In genomic region chr2:238164906-238165287, GRCh38 we compare ENCODE assay signal across 17 cellular contexts. TPM values are rescaled to one million over a fixed set of nuclear protein-coding genes. Genes with fewer than 3 reads are reported as not detected.
DNase-seq lines count a peak whose midpoint lies in the region; ATAC-seq and TF ChIP-seq lines count a peak whose summit lies in the region.
"Had no signal": no experiment of that assay in that cellular context is flagged by ENCODE, and none has a peak within 500 bp of the region (broad histone marks: within the 10 kb centered on the region; RNA-seq: fewer than 3 reads in every experiment).

No MANE protein-coding gene starts in this region.

- no peaks in the 10 kb centered on the region for H3K79me2 ChIP-seq in GM23338 (replicated peaks; ENCODE audit: insufficient read depth)

- 85 to 94% (median 92%) methylated on average over 8 of the region's 8 CpGs for whole genome bisulfite sequencing in spleen, 5 donors
- WGBS in thyroid gland, 2 donors: 93 to 96% methylated on average over 8 of the region's 8 CpGs

- TF ChIP-seq CTCF in GM23338 (conservative IDR thresholded peaks at IDR 0.05; ENCODE audit: low read depth in 2 of 2): no peak
- TF ChIP-seq CTCF in mesothelial cell of epicardium (IDR thresholded peaks at IDR 0.05; ENCODE audit: unreplicated experiment): no peak
- no peak for TF ChIP-seq CTCF in spleen (IDR thresholded peaks at IDR 0.05 in 8 of 11, conservative IDR thresholded peaks at IDR 0.05 in 3 of 11)
- TF ChIP-seq CTCF in thyroid gland (IDR thresholded peaks at IDR 0.05): no peak

- H3K36me3 ChIP-seq in GM23338 (ENCODE audit: insufficient read depth) (no peaks in the 10 kb centered on the region), spleen (peaks cover 0 to 36% (median 28%) of the 10 kb centered on the region in 6 donors), thyroid gland (no peaks in the 10 kb centered on the region)

- intact Hi-C loops in spleen (cut with DNase I; ENCODE audit: low total_unique reads) (no loop called here), thyroid gland (cut with DNase I) (no loop called here)

- no peak for DNase-seq in GM23338 (ENCODE audit: low spot score)
- DNase-seq in T-helper 17 cell: no peak
- DNase-seq in mesothelial cell of epicardium (ENCODE audit: low spot score in 2 of 2, unreplicated experiment in 2 of 2): no peak
- peak; percentile 41 for DNase-seq in spleen
- DNase-seq in thyroid gland: no peak
- no peak for DNase-seq in DMS 273 (lab: John Stamatoyannopoulos, UW; ENCODE audit: unreplicated experiment)
- no peak for DNase-seq in glomerular visceral epithelial cell (ENCODE audit: extremely low spot score)
- DNase-seq: ACHN, Karpas-422, NCI-H1930, NCI-H2171 treated with DMSO at 0.1 percent for 48 hours, NCI-H510A treated with DMSO at 0.1 percent for 48 hours, SHP77 treated with DMSO at 0.1 percent for 48 hours had no signal

- no peaks in the 10 kb centered on the region for H4K20me1 ChIP-seq in GM23338 (replicated peaks; ENCODE audit: insufficient read depth)

- H3K9me3 Mint-ChIP-seq in GM23338 (no peaks in the 10 kb centered on the region), mesothelial cell of epicardium (no peaks in the 10 kb centered on the region)
- H3K9me3 Mint-ChIP-seq: CD4-positive, alpha-beta T cell had no signal

- no peak overlapping the region for H2AFZ ChIP-seq in GM23338

- H3K4me1 ChIP-seq in GM23338 (ENCODE audit: insufficient read depth) (peaks cover 5% of the 10 kb centered on the region), spleen (peaks cover 0 to 30% (median 22%) of the 10 kb centered on the region in 6 donors), thyroid gland (peaks cover 51 to 80% of the 10 kb centered on the region in 2 donors)

- peak overlapping the region; percentile 51 for H3K4me3 Mint-ChIP-seq in GM23338
- peak overlapping the region; percentile 60 for H3K4me3 Mint-ChIP-seq in T-helper 17 cell
- peak overlapping the region; percentile 43 for H3K4me3 Mint-ChIP-seq in mesothelial cell of epicardium
- H3K4me3 Mint-ChIP-seq: CD4-positive, alpha-beta T cell had no signal

- H3K4me3 ChIP-seq in GM23338: no peak overlapping the region
- no peak overlapping the region for H3K4me3 ChIP-seq in spleen
- H3K4me3 ChIP-seq in thyroid gland (replicated peaks in 1 of 3): no peak overlapping the region
- H3K4me3 ChIP-seq: HAP-1, Peyer's patch had no signal

- H3K9me2 ChIP-seq in GM23338 (ENCODE audit: insufficient read depth): no peaks in the 10 kb centered on the region

- H3K4me1 Mint-ChIP-seq in GM23338 (peaks cover 6% of the 10 kb centered on the region; the same call in 2 of the 3 replicates), T-helper 17 cell (peaks cover 11% of the 10 kb centered on the region), mesothelial cell of epicardium (no peaks in the 10 kb centered on the region)

- 0 out of 2 replicates have a peak, but pooled peaks cover under 1% of the 10 kb centered on the region for H3F3A ChIP-seq in GM23338 (replicated peaks; ENCODE audit: low read depth)

- peaks cover 35% of the 10 kb centered on the region for H3K27me3 ChIP-seq in GM23338 (ENCODE audit: insufficient read depth)
- H3K27me3 ChIP-seq in spleen (replicated peaks in 1 of 7): peaks cover 0 to 55% (median 25%) of the 10 kb centered on the region in 7 donors
- H3K27me3 ChIP-seq in thyroid gland: no peaks in the 10 kb centered on the region

- no peak overlapping the region for H3K27ac ChIP-seq in GM23338 (ENCODE audit: low read depth)
- H3K27ac ChIP-seq in spleen: no peak overlapping the region
- peak overlapping the region in 1 of 3 donors; percentile 78 for H3K27ac ChIP-seq in thyroid gland
- H3K27ac ChIP-seq: Peyer's patch had no signal

- H3K27ac Mint-ChIP-seq in GM23338 (no peak overlapping the region), T-helper 17 cell (peak overlapping the region; percentile 80), mesothelial cell of epicardium (no peak overlapping the region)
- H3K27ac Mint-ChIP-seq: CD4-positive, alpha-beta T cell had no signal

- H3K9me3 ChIP-seq in T-helper 17 cell (ENCODE audit: control insufficient read depth, low read length, poor library complexity, severe bottlenecking) (no peaks in the 10 kb centered on the region), spleen (no peaks in the 10 kb centered on the region), thyroid gland (no peaks in the 10 kb centered on the region)
- H3K9me3 ChIP-seq: HAP-1, Peyer's patch had no signal

- peaks cover 43% of the 10 kb centered on the region for H3K27me3 Mint-ChIP-seq in GM23338 (ENCODE audit: insufficient read depth, low read depth, poor library complexity)
- H3K27me3 Mint-ChIP-seq in T-helper 17 cell: peaks cover 18% of the 10 kb centered on the region
- peaks cover 55% of the 10 kb centered on the region for H3K27me3 Mint-ChIP-seq in mesothelial cell of epicardium (ENCODE audit: low read depth)

- no peak overlapping the region for H3K4me2 ChIP-seq in GM23338

- H3K36me3 Mint-ChIP-seq in GM23338 (ENCODE audit: low read depth) (peaks cover 6% of the 10 kb centered on the region; the same call in 2 of the 3 replicates), T-helper 17 cell (ENCODE audit: low read depth) (peaks cover 1% of the 10 kb centered on the region), mesothelial cell of epicardium (peaks cover under 1% of the 10 kb centered on the region)

- TF ChIP-seq POLR2A in spleen (IDR thresholded peaks at IDR 0.05) (no peak), thyroid gland (IDR thresholded peaks at IDR 0.05) (no peak)

- no peak for ATAC-seq in GM23338
- no peak for ATAC-seq in T-helper 17 cell
- no peak for ATAC-seq in GM18520 (IDR thresholded peaks at IDR 0.05; ENCODE audit: unreplicated experiment)

TF ChIP-seq in GM23338, 12 proteins besides CTCF, POLR2A, EP300 and RAD21 (continues in another document):
- TF ChIP-seq NANOG (IDR thresholded peaks at IDR 0.05; ENCODE audit: borderline replicate concordance) (no peak), CREB1 (CRISPR knock-in tag; IDR thresholded peaks at IDR 0.05; ENCODE audit: low read depth) (no peak)

RNA-seq across cellular contexts. Expression of gene ERFE, which starts 6.1 kb away (rescaled TPM):
- total RNA-seq in GM23338 (2014; rRNA removed; shearing (Covaris generic)): 2.5 and 3.3 TPM in 2 replicates
- polyA plus RNA-seq in GM23338 (2016; fragmentation: Nextera tagmentation; extraction: Ambion mirVana) (0.61 and 1.0 TPM in 2 replicates), spleen (under 1 TPM; 0.06 to 0.63 (median 0.16) TPM)
- total RNA-seq in T-helper 17 cell (not detected), mesothelial cell of epicardium (0.50 to 0.85 TPM (median 0.66 TPM) in 3 replicates), spleen (10 to 100 TPM in 1 of 7 donors, 1 to 10 TPM in 5, under 1 TPM in 1; 0.49 to 11.0 (median 2.4) TPM), thyroid gland (10 to 100 TPM in 1 of 4 donors, 1 to 10 TPM in 3; 2.8 to 15.3 (median 5.8) TPM)
- total RNA-seq: CD4-positive, alpha-beta T cell had no signal

RNA-seq across cellular contexts. Expression of gene KLHL30, which starts 26.4 kb away (rescaled TPM):
- 0.07 TPM in 1 of 2 replicates, not detected in the other for total RNA-seq in GM23338 (2014; rRNA removed; shearing (Covaris generic))
- polyA plus RNA-seq in GM23338 (2016; fragmentation: Nextera tagmentation; extraction: Ambion mirVana): not detected in 2 replicates
- total RNA-seq in T-helper 17 cell: not detected
- total RNA-seq in mesothelial cell of epicardium: 0.16 to 0.20 TPM (median 0.20 TPM) in 3 replicates
- under 1 TPM in 5 of 7 donors, not detected in 2; 0.15 to 0.85 (median 0.23) TPM for total RNA-seq in spleen
- under 1 TPM; 0.09 to 0.29 (median 0.22) TPM for polyA plus RNA-seq in spleen
- under 1 TPM; 0.20 to 0.67 (median 0.38) TPM for total RNA-seq in thyroid gland
- total RNA-seq: CD4-positive, alpha-beta T cell had no signal

RNA-seq across cellular contexts. Expression of gene ILKAP, which starts 38.6 kb away (rescaled TPM):
- total RNA-seq in GM23338 (2014; rRNA removed; shearing (Covaris generic)): 17.0 and 29.7 TPM in 2 replicates
- 35.9 and 36.3 TPM in 2 replicates for polyA plus RNA-seq in GM23338 (2016; fragmentation: Nextera tagmentation; extraction: Ambion mirVana)
- 100 to 1,000 TPM; 114 to 123 TPM for total RNA-seq in T-helper 17 cell
- total RNA-seq in mesothelial cell of epicardium: 48.6 to 54.0 TPM (median 50.8 TPM) in 3 replicates
- total RNA-seq in spleen: 10 to 100 TPM; 39.7 to 61.2 (median 47.1) TPM
- polyA plus RNA-seq in spleen: 10 to 100 TPM; 46.8 to 64.5 (median 58.5) TPM
- 10 to 100 TPM; 33.4 to 52.0 (median 41.0) TPM for total RNA-seq in thyroid gland
